Comparison of ENCODE assay signal across 19 cellular contexts in genomic region chr3:72003936-72004335, GRCh38.
DNase-seq lines count a peak whose midpoint lies in the region; ATAC-seq, FAIRE-seq and TF ChIP-seq lines count a peak whose summit lies in the region.
"Had no signal": no experiment of that assay in that cellular context is flagged by ENCODE, and none has a peak within 500 bp of the region (broad histone marks: within the 10 kb centered on the region; RNA-seq: fewer than 3 reads in every experiment).

No MANE protein-coding gene starts in this region.

- TF ChIP-seq CTCF in H9 (conservative IDR thresholded peaks at IDR 0.05) (no peak), neural progenitor cell (IDR thresholded peaks at IDR 0.05) (no peak)

- H3K18ac ChIP-seq in H9 (ENCODE audit: insufficient read length, low read depth, low read length): no peak overlapping the region

- H3K27me3 Mint-ChIP-seq in H9 (ENCODE audit: low read depth): peaks cover 3% of the 10 kb centered on the region; the same call in 1 of the 2 replicates
- H3K27me3 Mint-ChIP-seq in neural progenitor cell (ENCODE audit: insufficient read depth, low read depth): peaks cover 12% of the 10 kb centered on the region

- DNase-seq in ELF-1 (ENCODE audit: low read depth, low spot score): peak; percentile 6
- no peak for DNase-seq in H9
- DNase-seq in amniotic epithelial cell (ENCODE audit: low read depth): peak; percentile 63
- no peak for DNase-seq in neural progenitor cell (ENCODE audit: low spot score)
- DNase-seq in urothelium cell line (ENCODE audit: low spot score): no peak
- no peak for DNase-seq in COLO668 (lab: John Stamatoyannopoulos, UW; ENCODE audit: unreplicated experiment)
- DNase-seq: 8988T; Calu3; CD4-positive, alpha-beta memory T cell; DMS79 treated with DMSO at 0.1 percent for 48 hours; KBM-7 had no signal

- no peak overlapping the region for H2BK20ac ChIP-seq in H9 (ENCODE audit: low read depth, low read length, poor library complexity, severe bottlenecking)

- H2BK15ac ChIP-seq in H9 (ENCODE audit: low read depth, low read length): no peak overlapping the region

- H3K4ac ChIP-seq in H9 (ENCODE audit: low read depth, low read length): no peak overlapping the region

- H3K9me3 Mint-ChIP-seq in H9: peaks cover 4 to 15% of the 10 kb centered on the region in 2 experiments
- peaks cover 13% of the 10 kb centered on the region for H3K9me3 Mint-ChIP-seq in neural progenitor cell
- H3K9me3 Mint-ChIP-seq: CD4-positive, alpha-beta memory T cell; IgD-negative memory B cell had no signal

- H3K4me1 ChIP-seq in H9 (ENCODE audit: insufficient read depth, low read length) (peaks cover 24% of the 10 kb centered on the region), neural progenitor cell (peaks cover 7% of the 10 kb centered on the region)
- H3K4me1 ChIP-seq: BLaER1 had no signal

- H3K36me3 Mint-ChIP-seq in H9 (ENCODE audit: insufficient read depth in 1 of 3, low read depth in 3 of 3) (peaks cover 0 to 11% (median 8%) of the 10 kb centered on the region in 3 experiments; a peak in 4 of 7 replicates), neural progenitor cell (no peaks in the 10 kb centered on the region)
- H3K36me3 Mint-ChIP-seq: CD14-positive monocyte; CD4-positive, alpha-beta memory T cell; IgD-negative memory B cell had no signal

- no peak overlapping the region for H3K23ac ChIP-seq in H9 (ENCODE audit: insufficient read length, low read depth, low read length)

- H3K4me2 ChIP-seq in H9 (ENCODE audit: insufficient read depth, insufficient read length, low read length) (no peak overlapping the region), neural progenitor cell (peak overlapping the region; percentile 20)
- H3K4me2 ChIP-seq: BLaER1 had no signal

- H4K5ac ChIP-seq in H9 (ENCODE audit: insufficient read length, low read depth, low read length): no peak overlapping the region

- H3K79me1 ChIP-seq in H9 (ENCODE audit: insufficient read depth, low read depth, low read length, poor library complexity, severe bottlenecking): no peaks in the 10 kb centered on the region

- no peaks in the 10 kb centered on the region for H3K36me3 ChIP-seq in neural progenitor cell
- H3K36me3 ChIP-seq: BLaER1 had no signal

- H3K27ac ChIP-seq in H9 (ENCODE audit: insufficient read length, low read depth, low read length) (no peak overlapping the region), neural progenitor cell (no peak overlapping the region)
- H3K27ac ChIP-seq: BLaER1, HL-60 had no signal

- H4K20me1 ChIP-seq in H9 (ENCODE audit: control insufficient read depth, insufficient read depth, insufficient read length) (no peaks in the 10 kb centered on the region), neural progenitor cell (ENCODE audit: low read depth) (no peaks in the 10 kb centered on the region)
- H4K20me1 ChIP-seq: BLaER1 had no signal

- H3K4me1 Mint-ChIP-seq in H9: peaks cover 39 to 40% of the 10 kb centered on the region in 2 experiments
- peaks cover 12% of the 10 kb centered on the region for H3K4me1 Mint-ChIP-seq in neural progenitor cell
- H3K4me1 Mint-ChIP-seq: CD4-positive, alpha-beta memory T cell had no signal

- no peak overlapping the region for H3K14ac ChIP-seq in H9 (ENCODE audit: insufficient read depth, low read length)

- H2BK120ac ChIP-seq in H9 (ENCODE audit: low read depth, low read length, poor library complexity, severe bottlenecking): no peak overlapping the region

- peak overlapping the region in 2 of 3 experiments; percentile 4 to 73; a peak in 2 of 7 replicates for H3K27ac Mint-ChIP-seq in H9
- no peak overlapping the region for H3K27ac Mint-ChIP-seq in neural progenitor cell
- H3K27ac Mint-ChIP-seq: CD14-positive monocyte; CD4-positive, alpha-beta memory T cell; IgD-negative memory B cell had no signal

- H3K9me3 ChIP-seq in H9 (ENCODE audit: control insufficient read depth, low read depth, low read length) (no peaks in the 10 kb centered on the region), neural progenitor cell (ENCODE audit: low read depth) (no peaks in the 10 kb centered on the region)

- no peak overlapping the region for H4K91ac ChIP-seq in H9 (ENCODE audit: insufficient read length, low read depth, low read length)

- H2BK12ac ChIP-seq in H9 (ENCODE audit: insufficient read length, low read depth, low read length): no peak overlapping the region

- no peaks in the 10 kb centered on the region for H3K23me2 ChIP-seq in H9 (ENCODE audit: insufficient read length, low read depth, low read length, poor library complexity, severe bottlenecking)

- H3F3A ChIP-seq in neural progenitor cell (ENCODE audit: low read depth): no peaks in the 10 kb centered on the region

- no peaks in the 10 kb centered on the region for H3K79me2 ChIP-seq in H9 (ENCODE audit: insufficient read depth, low read length)
- H3K79me2 ChIP-seq in neural progenitor cell (ENCODE audit: low read depth): no peaks in the 10 kb centered on the region

- no peak overlapping the region for H3T11ph ChIP-seq in H9 (ENCODE audit: low read length)

- no peak overlapping the region for H2AK5ac ChIP-seq in H9 (ENCODE audit: insufficient read length, low read length)

- no peak overlapping the region for H2AFZ ChIP-seq in H9 (ENCODE audit: low read length)
- H2AFZ ChIP-seq in neural progenitor cell (replicated peaks): no peak overlapping the region

- ATAC-seq in HG02763 (IDR thresholded peaks at IDR 0.05; ENCODE audit: unreplicated experiment): no peak
- ATAC-seq: GM12878, HepG2 had no signal

- H3K27me3 ChIP-seq in H9 (ENCODE audit: insufficient read depth, low read length): no peaks in the 10 kb centered on the region
- H3K27me3 ChIP-seq in neural progenitor cell: no peaks in the 10 kb centered on the region
- H3K27me3 ChIP-seq: BLaER1 had no signal

- no peak overlapping the region for H4K8ac ChIP-seq in H9 (replicated peaks; ENCODE audit: insufficient read length, low read depth, low read length)

- no peak for FAIRE-seq in urothelium cell line (lab: Jason Lieb, UNC)
- FAIRE-seq: GM12878, H54, HepG2 had no signal

- H3K4me3 Mint-ChIP-seq in H9: no peak overlapping the region
- no peak overlapping the region for H3K4me3 Mint-ChIP-seq in neural progenitor cell
- H3K4me3 Mint-ChIP-seq: CD14-positive monocyte; CD4-positive, alpha-beta memory T cell; IgD-negative memory B cell had no signal

- WGBS in H9 (ENCODE audit: extremely low coverage, insufficient read length, low lambda C conversion rate): no CpG with 5 or more reads among the region's 2 CpGs

- no peak overlapping the region for H2BK5ac ChIP-seq in H9 (ENCODE audit: insufficient read length, low read length)

- H3K4me3 ChIP-seq in neural progenitor cell: no peak overlapping the region
- H3K4me3 ChIP-seq: BLaER1, GM12878 had no signal

- H3K9ac ChIP-seq in H9 (ENCODE audit: extremely low read depth, insufficient read length, low read length) (no peak overlapping the region), neural progenitor cell (no peak overlapping the region)
- H3K9ac ChIP-seq: BLaER1 had no signal

- H3K56ac ChIP-seq in H9 (ENCODE audit: insufficient read length, low read depth, low read length): no peak overlapping the region

Comparison
In these comparisons a context has a peak if more than half of its experiments do, and no peak if none do; other contexts are left out.
1. DNase-seq: peak in ELF-1 (single experiment) and amniotic epithelial cell (single experiment); none in H9 (single experiment), neural progenitor cell (single experiment), urothelium cell line (single experiment) and COLO668 (single experiment).